In the genomic region with DNA sequence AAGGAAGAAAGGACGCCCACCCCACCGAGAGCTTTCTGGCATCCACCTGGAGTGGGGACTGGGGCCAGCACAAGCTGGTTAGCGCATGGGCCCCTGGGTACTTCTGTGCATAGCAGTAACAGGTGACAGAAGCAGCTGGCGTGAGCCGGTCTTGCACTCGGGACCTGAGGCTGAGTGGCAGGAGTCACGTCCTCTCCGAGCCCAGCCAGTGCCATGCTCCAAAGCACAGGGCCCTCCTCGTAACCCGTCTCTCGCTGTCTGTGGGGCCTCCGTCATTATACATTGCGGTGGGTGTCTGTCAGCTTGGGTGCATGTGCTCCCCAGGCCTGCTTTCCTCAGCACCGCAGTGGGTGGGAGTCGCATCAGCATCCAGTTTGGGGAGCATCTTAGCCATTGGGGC, we compare ENCODE assay signal across 25 cellular contexts.
"Had no signal": no experiment of that assay in that cellular context is flagged by ENCODE, and none has a peak within 500 bp of the region (broad histone marks: within the 10 kb centered on the region; RNA-seq: fewer than 3 reads in every experiment).

No MANE protein-coding gene starts in this region.

- H3K9me3 ChIP-seq: colonic mucosa, gastroesophageal sphincter, heart left ventricle, neutrophil, prostate gland, right atrium auricular region, sigmoid colon, testis, tibial artery had no signal

- ATAC-seq: esophagus mucosa; foreskin keratinocyte; gastroesophageal sphincter; heart left ventricle; left ventricle myocardium superior; natural killer cell; stimulated activated effector memory CD8-positive, alpha-beta T cell treated with anti-CD3 and anti-CD28 coated beads, Interleukin-12 subunit alpha, Interleukin-12 subunit beta, amount 100 ng/mL, for 72 hours had no signal

- H3K36me3 ChIP-seq: colonic mucosa, gastroesophageal sphincter, heart left ventricle, neutrophil, prostate gland, right atrium auricular region, sigmoid colon, tibial artery had no signal

- DNase-seq: colonic mucosa; effector CD8-positive, alpha-beta T cell; endodermal cell; foreskin keratinocyte; hippocampal formation; kidney glomerular epithelial cell; left ventricle myocardium superior; natural killer cell; sigmoid colon; stimulated activated CD4-positive, alpha-beta T cell treated with anti-CD3 and anti-CD28 coated beads, Interleukin-2, amount 100 ng/mL, for 24 hours; stimulated activated CD4-positive, alpha-beta T cell treated with anti-CD3 and anti-CD28 coated beads, Interleukin-4, amount 100 ng/mL, for 24 hours; stimulated activated naive CD4-positive, alpha-beta T cell treated with Interleukin-2 at 50 U/mL for 16 hours; substantia nigra; testis; tibial artery had no signal

- H3K27ac ChIP-seq: colonic mucosa, epithelial cell of prostate, foreskin keratinocyte, gastroesophageal sphincter, heart left ventricle, neutrophil, parathyroid adenoma, prostate gland, right atrium auricular region, sigmoid colon, testis, tibial artery had no signal

- H3K9ac ChIP-seq: parathyroid adenoma had no signal

- H3K27me3 ChIP-seq: colonic mucosa, gastroesophageal sphincter, heart left ventricle, right atrium auricular region, sigmoid colon, testis had no signal

- H3K4me1 ChIP-seq: colonic mucosa, foreskin keratinocyte, parathyroid adenoma had no signal

- H3K4me3 ChIP-seq: colonic mucosa, gastroesophageal sphincter, heart left ventricle, lung, prostate gland, right atrium auricular region, sigmoid colon, testis, tibial artery had no signal

- H2AFZ ChIP-seq: parathyroid adenoma had no signal
